In genomic region chr15:69031013-69032001, GRCh38 we compare ENCODE assay signal across 9 cellular contexts. TPM values are rescaled to one million over a fixed set of nuclear protein-coding genes. Genes with fewer than 3 reads are reported as not detected.
DNase-seq lines count a peak whose midpoint lies in the region; ATAC-seq, FAIRE-seq and TF ChIP-seq lines count a peak whose summit lies in the region.
"Had no signal": no experiment of that assay in that cellular context is flagged by ENCODE, and none has a peak within 500 bp of the region (broad histone marks: within the 10 kb centered on the region; RNA-seq: fewer than 3 reads in every experiment).

No MANE protein-coding gene starts in this region.

- H2AK5ac ChIP-seq in H1 (ENCODE audit: low read depth, low read length) = no peak overlapping the region

- H3K27ac ChIP-seq in H1 (ENCODE audit: low read depth, low read length) (no peak overlapping the region), testis (no peak overlapping the region)

- no peak for DNase-seq in AG09309 (ENCODE audit: low read depth)
- DNase-seq in HFF-Myc (ENCODE audit: extremely low read depth, low read depth) = no peak
- peak; percentile 53 to 81 for DNase-seq in H1 (ENCODE audit: low read depth in 1 of 2, low spot score in 2 of 2)
- DNase-seq in memory B cell (ENCODE audit: low spot score in 2 of 2) = no peak
- peak; percentile 86 for DNase-seq in testis
- DNase-seq in NCI-H187 (lab: John Stamatoyannopoulos, UW) = no peak

- peak; percentile 37 to 64 for ATAC-seq in activated CD4-positive, CD25-positive, alpha-beta regulatory T cell treated with anti-CD3 and anti-CD28 coated beads, Interleukin-2, amount 50 U/mL, for 24 hours
- ATAC-seq in memory B cell (ENCODE audit: low read depth) (peak; percentile 38), HG02938 (IDR thresholded peaks at IDR 0.05; ENCODE audit: unreplicated experiment) (no peak)

- H2BK20ac ChIP-seq in H1 (ENCODE audit: low read length) = no peak overlapping the region

- H3K36me3 ChIP-seq in H1 (ENCODE audit: control insufficient read depth in 2 of 4, insufficient read depth in 4 of 4, low read length in 3 of 4) (no peaks in the 10 kb centered on the region), testis (ENCODE audit: low read depth, missing control alignments) (no peaks in the 10 kb centered on the region)

- H2BK12ac ChIP-seq in H1 (ENCODE audit: low read depth, low read length) = no peak overlapping the region

- H2BK120ac ChIP-seq in H1 (replicated peaks; ENCODE audit: low read depth, low read length) = no peak overlapping the region

- H3K79me1 ChIP-seq in H1 (ENCODE audit: low read depth, low read length) = no peaks in the 10 kb centered on the region

- H3K23me2 ChIP-seq in H1 (ENCODE audit: low read depth, low read length) = no peaks in the 10 kb centered on the region

- intact Hi-C loops in testis (cut with DNase I; ENCODE audit: low total_unique reads) = no loop called here

- no peaks in the 10 kb centered on the region for H3K9me3 Mint-ChIP-seq in memory B cell

- no peak overlapping the region for H4K5ac ChIP-seq in H1 (ENCODE audit: insufficient read length, low read depth, low read length)

- peak overlapping the region; percentile 19 to 74 for H3K4me2 ChIP-seq in H1 (ENCODE audit: insufficient read depth in 1 of 2, low read depth in 2 of 2, low read length in 2 of 2)

- H3K18ac ChIP-seq in H1 (ENCODE audit: extremely low read depth, low read length) = no peak overlapping the region; the same call in 1 of the 2 replicates

- H3K56ac ChIP-seq in H1 (replicated peaks; ENCODE audit: insufficient read length, low read depth, low read length) = no peak overlapping the region

- peaks cover 3% of the 10 kb centered on the region for H3K4me1 Mint-ChIP-seq in memory B cell

- H2BK15ac ChIP-seq in H1 (ENCODE audit: low read length) = no peak overlapping the region

- TF ChIP-seq RAD21 in H1 (IDR thresholded peaks at IDR 0.05 in 1 of 2, conservative IDR thresholded peaks at IDR 0.05 in 1 of 2; ENCODE audit: low read depth in 2 of 2, low read length in 2 of 2) = peak; percentile 70 to 80

- peak; percentile 36 for FAIRE-seq in H1 (lab: Jason Lieb, UNC)
- FAIRE-seq: frontal cortex had no signal

- peak in 1 of 2 experiments; percentile 34; a peak in 1 of 3 replicates for TF ChIP-seq EP300 in H1 (IDR thresholded peaks at IDR 0.05; ENCODE audit: borderline replicate concordance in 1 of 2, low read depth in 2 of 2, low read length in 2 of 2)

- no peaks in the 10 kb centered on the region for H3K79me2 ChIP-seq in H1 (ENCODE audit: control insufficient read depth in 1 of 2, insufficient read depth in 2 of 2, low read length in 2 of 2)

- CTCF ChIA-PET in H1 (lab: Charles Lee; ENCODE audit: partially characterized antibody) = interaction anchor here (0.7 to 3.4 kb wide), 42 partner anchors 9 to 477 kb away, joined by 3 to 28 read pairs (median 4); partner anchors contain the start of gene NOX5

- no peak overlapping the region for H2BK5ac ChIP-seq in H1 (ENCODE audit: low read depth, low read length)

- POLR2A ChIA-PET in H1 (lab: Charles Lee; ENCODE audit: partially characterized antibody) = interaction anchor here (1.2 kb wide), 1 partner anchor 421 kb away, joined by 5 read pairs; the partner anchor contains the start of gene RPLP1

- peak overlapping the region; percentile 17 for H3K4me3 ChIP-seq in AG09309 (ENCODE audit: control insufficient read depth, low read depth, low read length)
- no peak overlapping the region; the same call in 1 of the 2 replicates for H3K4me3 ChIP-seq in HFF-Myc (replicated peaks; ENCODE audit: low read depth, low read length)
- peak overlapping the region in 2 of 4 experiments; percentile 23 to 50; a peak in 5 of 8 replicates for H3K4me3 ChIP-seq in H1 (ENCODE audit: extremely low read depth in 1 of 4, insufficient read depth in 2 of 4, low read depth in 3 of 4, low read length in 4 of 4)
- H3K4me3 ChIP-seq in testis = peak overlapping the region in 1 of 2 donors; percentile 43

- peaks cover 23% of the 10 kb centered on the region for H3K27me3 Mint-ChIP-seq in memory B cell

- H3K14ac ChIP-seq in H1 (ENCODE audit: insufficient read length) = no peak overlapping the region

- no peak overlapping the region for H4K91ac ChIP-seq in H1 (replicated peaks; ENCODE audit: insufficient read length, low read length)

- peak overlapping the region; percentile 73; the same call in 1 of the 2 replicates for H2AFZ ChIP-seq in H1 (ENCODE audit: low read length)

- H3K9ac ChIP-seq in H1 (replicated peaks in 1 of 4; ENCODE audit: extremely low read depth in 1 of 4, low read depth in 3 of 4, low read length in 3 of 4) = no peak overlapping the region; a peak in 1 of 7 replicates

- H3K4me1 ChIP-seq in H1 (replicated peaks in 1 of 4; ENCODE audit: control insufficient read depth in 3 of 4, insufficient read depth in 4 of 4, low read length in 3 of 4) = peaks cover 0 to 4% (median 1%) of the 10 kb centered on the region in 4 experiments; a peak in 3 of 7 replicates
- H3K4me1 ChIP-seq in testis = no peaks in the 10 kb centered on the region

- H3K27ac Mint-ChIP-seq in memory B cell = no peak overlapping the region

- H3K4ac ChIP-seq in H1 (replicated peaks; ENCODE audit: insufficient read length, low read depth, low read length) = no peak overlapping the region

- peak; percentile 59 for TF ChIP-seq CTCF in AG09309 (IDR thresholded peaks at IDR 0.05; ENCODE audit: control insufficient read depth, insufficient read depth, low read depth, low read length, missing control alignments)
- TF ChIP-seq CTCF in HFF-Myc (IDR thresholded peaks at IDR 0.05; ENCODE audit: low read depth, low read length, missing control alignments) = peak; percentile 57
- TF ChIP-seq CTCF in H1 (IDR thresholded peaks at IDR 0.05; ENCODE audit: control extremely low read depth in 1 of 3, insufficient read depth in 1 of 3, low read depth in 1 of 3, low read length in 3 of 3) = peak; percentile 84 to 92 (median 91)
- peak; percentile 40 to 70 (median 53) for TF ChIP-seq CTCF in testis (IDR thresholded peaks at IDR 0.05)

- H3K36me3 Mint-ChIP-seq in memory B cell = no peaks in the 10 kb centered on the region

- TF ChIP-seq POLR2A in H1 (IDR thresholded peaks at IDR 0.05; ENCODE audit: control extremely low read depth in 1 of 2, low read depth in 2 of 2, low read length in 2 of 2) (no peak), testis (IDR thresholded peaks at IDR 0.05) (no peak)

- H3K27me3 ChIP-seq in H1 (replicated peaks in 1 of 4; ENCODE audit: control insufficient read depth in 3 of 4, extremely low read depth in 1 of 4, insufficient read depth in 3 of 4, low read length in 3 of 4) (peaks cover 0 to 8% (median 0%) of the 10 kb centered on the region in 4 experiments; a peak in 3 of 7 replicates), testis (no peaks in the 10 kb centered on the region)

- peak overlapping the region; percentile 35 for H3K4me3 Mint-ChIP-seq in memory B cell

- 25% methylated on average over 26 of the region's 42 CpGs; no CpG with 5 or more reads in 1 of the 2 experiments for WGBS in H1 (ENCODE audit: extremely low coverage in 1 of 2, insufficient coverage in 1 of 2, insufficient read length in 1 of 2, insufficient replicate concordance in 2 of 2, low coverage in 1 of 2, low lambda C conversion rate in 2 of 2, missing lambda C conversion rate in 1 of 2), 2 experiments
- WGBS in testis, 2 donors = 16 to 27% methylated on average over 16 to 42 of the region's 42 CpGs

- H4K20me1 ChIP-seq in H1 (replicated peaks in 1 of 2; ENCODE audit: control insufficient read depth in 1 of 2, insufficient read depth in 2 of 2, low read length in 2 of 2) = no peaks in the 10 kb centered on the region

- H3K23ac ChIP-seq in H1 (ENCODE audit: insufficient read length) = no peak overlapping the region

- H3K9me3 ChIP-seq in H1 (ENCODE audit: insufficient read depth in 2 of 2, low read depth in 1 of 2, low read length in 1 of 2) = no peaks in the 10 kb centered on the region
- no peaks in the 10 kb centered on the region for H3K9me3 ChIP-seq in testis

- H4K8ac ChIP-seq in H1 (ENCODE audit: extremely low read depth, insufficient read depth, low read length) = peak overlapping the region; percentile 60; the same call in 1 of the 2 replicates

TF ChIP-seq in H1, 55 proteins besides CTCF, POLR2A, EP300 and RAD21 (continues in another document):
- no peak for TF ChIP-seq ATF2 (IDR thresholded peaks at IDR 0.05; ENCODE audit: low read length)
- no peak for TF ChIP-seq SP2 (IDR thresholded peaks at IDR 0.05; ENCODE audit: low read length)
- TF ChIP-seq GTF2F1 (IDR thresholded peaks at IDR 0.05; ENCODE audit: borderline replicate concordance, low read depth, low read length) = no peak
- no peak for TF ChIP-seq CBX5 (IDR thresholded peaks at IDR 0.05; ENCODE audit: low read depth, low read length)
- no peak for TF ChIP-seq BCL11A (IDR thresholded peaks at IDR 0.05; ENCODE audit: low read depth in 2 of 2, low read length in 2 of 2)
- peak; percentile 85 for TF ChIP-seq YY1 (IDR thresholded peaks at IDR 0.05; ENCODE audit: low read depth, low read length)

RNA-seq across cellular contexts. Expression of gene NOX5, which starts 16.8 kb away (rescaled TPM):
- total RNA-seq in H1 (2021; fragmentation: NEBNext Ultra II Directional; extraction: Animal tissue kit (Norgen Biotek cat#: 25700)) = not detected in 2 replicates
- under 0.01 TPM in 1 of 2 replicates, not detected in the other for polyA plus RNA-seq in H1 (2011; rRNA removed)
- polyA plus RNA-seq in H1 (2011; cell fraction: cytosol; rRNA removed) = 0.01 TPM
- polyA plus RNA-seq in H1 (2011; cell fraction: nucleus; rRNA removed) = not detected
- not detected in 4 replicates for polyA plus RNA-seq in H1 (2012, experiment 1 of 2)
- polyA plus RNA-seq in H1 (2012, experiment 2 of 2) = not detected
- polyA plus RNA-seq in H1 (2013, experiment 1 of 2) = not detected
- polyA plus RNA-seq in H1 (2013, experiment 2 of 2) = under 0.01 TPM
- polyA minus RNA-seq in H1 (2011; rRNA and poly(A)+ RNA removed) = not detected in 2 replicates
- polyA minus RNA-seq in H1 (2011; cell fraction: cytosol; rRNA and poly(A)+ RNA removed) = not detected
- not detected for polyA minus RNA-seq in H1 (2011; cell fraction: nucleus; rRNA and poly(A)+ RNA removed)
- 10 to 100 TPM; 10.7 to 12.2 TPM for total RNA-seq in testis
- polyA plus RNA-seq in testis (ENCODE audit: insufficient read depth, low read depth, low replicate concordance) = 7.9 TPM

Comparison
In these comparisons a context has a peak if more than half of its experiments do, and no peak if none do; other contexts are left out.
1. DNase-seq: peak in H1 (2 of 2) and testis (single experiment); none in AG09309 (single experiment), HFF-Myc (single experiment), memory B cell (0 of 2) and NCI-H187 (0 of 2).
2. RNA of gene NOX5, which starts 16.8 kb away (total RNA-seq): 10.7 to 12.2 TPM in testis; not detected in H1; every median in the first group is over 10 times any median in the second.
3. Peak in every context shown above with its lines, with median percentiles within 50 percentile points of each other: CTCF ChIP-seq.